25 cellular contexts compared by ENCODE assay signal in the genomic region with DNA sequence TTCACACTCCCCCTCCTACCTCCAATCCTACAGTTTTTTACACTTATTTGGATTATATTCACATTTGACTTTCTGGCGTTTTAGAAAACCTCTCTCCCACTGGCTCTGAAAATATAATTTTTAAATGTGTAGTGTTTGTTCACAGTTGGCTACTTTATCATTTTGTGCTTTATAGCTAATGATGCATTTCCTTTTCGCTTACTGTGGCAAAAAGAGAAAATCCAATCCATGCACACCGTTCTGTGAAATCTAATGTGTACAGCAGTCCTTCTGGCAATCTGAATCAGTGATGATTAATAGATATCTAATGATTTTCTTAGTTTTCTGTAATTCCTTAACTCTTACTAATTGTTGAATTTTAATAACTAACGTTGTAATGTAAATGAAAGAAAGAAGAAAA.
A peak's percentile ranks its signal among the peaks of the same experiment; 100 is the strongest.
DNase-seq lines count a peak whose midpoint lies in the region; ATAC-seq, FAIRE-seq and TF ChIP-seq lines count a peak whose summit lies in the region.
"Had no signal": no experiment of that assay in that cellular context is flagged by ENCODE, and none has a peak within 500 bp of the region (broad histone marks: within the 10 kb centered on the region; RNA-seq: fewer than 3 reads in every experiment).

No MANE protein-coding gene starts in this region.

- POLR2A ChIA-PET in HepG2 (lab: Yijun Ruan, JAX) = no interaction called here

- no peak overlapping the region for H3K9ac ChIP-seq in HepG2 (ENCODE audit: insufficient read depth, low read depth, low read length)
- no peak overlapping the region for H3K9ac ChIP-seq in SK-N-MC (ENCODE audit: insufficient read length)
- H3K9ac ChIP-seq in Karpas-422 (ENCODE audit: low read length) = no peak overlapping the region
- H3K9ac ChIP-seq: BLaER1 had no signal

- WGBS in HepG2 (ENCODE audit: low lambda C conversion rate) = 3% methylated on average over 4 of the region's 4 CpGs
- WGBS in right lobe of liver (ENCODE audit: insufficient coverage, low coverage, low lambda C conversion rate, missing lambda C conversion rate) = 50% methylated on average over 4 of the region's 4 CpGs

- H3K27ac ChIP-seq in HepG2 (ENCODE audit: extremely low read length, insufficient read depth, low read length) (no peak overlapping the region), right lobe of liver (no peak overlapping the region), SK-N-MC (peak overlapping the region; percentile 73; the same call in 1 of the 2 replicates), substantia nigra (ENCODE audit: low read depth, low read length, poor library complexity, severe bottlenecking) (no peak overlapping the region), Karpas-422 (ENCODE audit: low read length) (no peak overlapping the region)
- H3K27ac ChIP-seq: BLaER1 had no signal

- TF ChIP-seq POLR2A in HepG2 (IDR thresholded peaks at IDR 0.05; ENCODE audit: insufficient read depth in 1 of 2, low read depth in 2 of 2, low read length in 2 of 2) (no peak), right lobe of liver (IDR thresholded peaks at IDR 0.05) (no peak)

- in situ Hi-C loops in HepG2 (cut with HindIII; ENCODE audit: extremely low pct_ligation_motif_present, low pct_unique_long_range_greater_than_20kb) = no loop called here

- no peaks in the 10 kb centered on the region for H3K9me2 ChIP-seq in Karpas-422 (replicated peaks; ENCODE audit: insufficient read depth, low read length)

- H3K9me3 ChIP-seq in HepG2 (ENCODE audit: low read length) (no peaks in the 10 kb centered on the region), right lobe of liver (no peaks in the 10 kb centered on the region), SK-N-MC (ENCODE audit: low read depth, low read length) (no peaks in the 10 kb centered on the region), Karpas-422 (ENCODE audit: low read length) (peaks cover 15% of the 10 kb centered on the region)
- H3K9me3 ChIP-seq: BE2C, BLaER1 had no signal

- BruUV-seq in HepG2 (replicated peaks; lab: Mats Ljungman, UMichigan) = no TSS peak

- no peaks in the 10 kb centered on the region for H3K27me3 ChIP-seq in HepG2 (ENCODE audit: control insufficient read depth in 1 of 2, insufficient read depth in 2 of 2, low read length in 2 of 2)
- no peaks in the 10 kb centered on the region for H3K27me3 ChIP-seq in right lobe of liver
- no peaks in the 10 kb centered on the region for H3K27me3 ChIP-seq in Karpas-422 (ENCODE audit: low read length)
- H3K27me3 ChIP-seq: BE2C, BLaER1 had no signal

- TF ChIP-seq RAD21 in HepG2 (CRISPR knock-in tag; IDR thresholded peaks at IDR 0.05) = no peak

- intact Hi-C loops in HepG2 (cut with micrococcal nuclease; ENCODE audit: unreplicated experiment) = no loop called here
- intact Hi-C loops in right lobe of liver (cut with DNase I) = no loop called here

- CTCF ChIA-PET in HepG2 (lab: Yijun Ruan, JAX; ENCODE audit: low intra/inter-chr PET ratio, low total read pairs) = no interaction called here

- no peaks in the 10 kb centered on the region for H3K4me1 ChIP-seq in HepG2 (ENCODE audit: insufficient read depth, low read length)
- no peaks in the 10 kb centered on the region for H3K4me1 ChIP-seq in right lobe of liver
- no peaks in the 10 kb centered on the region for H3K4me1 ChIP-seq in Karpas-422 (ENCODE audit: low read length)
- H3K4me1 ChIP-seq: BE2C, BLaER1 had no signal

- no peak overlapping the region for H3K4me2 ChIP-seq in HepG2 (ENCODE audit: low read depth, low read length)
- no peak overlapping the region for H3K4me2 ChIP-seq in Karpas-422 (ENCODE audit: low read depth, low read length, poor library complexity, severe bottlenecking)
- H3K4me2 ChIP-seq: BLaER1 had no signal

- H3K4me3 ChIP-seq in HepG2 (replicated peaks in 1 of 3; ENCODE audit: insufficient read depth in 1 of 3, low read depth in 2 of 3, low read length in 3 of 3) (no peak overlapping the region), right lobe of liver (no peak overlapping the region), SK-N-MC (peak overlapping the region; percentile 33), Karpas-422 (ENCODE audit: low read length) (no peak overlapping the region)
- H3K4me3 ChIP-seq: BLaER1, GM12878 had no signal

- TF ChIP-seq CTCF in HepG2 (CRISPR knock-in tag; IDR thresholded peaks at IDR 0.05) (no peak), right lobe of liver (IDR thresholded peaks at IDR 0.05) (no peak)

- H4K20me1 ChIP-seq in HepG2 (ENCODE audit: insufficient read depth, low read length) (no peaks in the 10 kb centered on the region), Karpas-422 (ENCODE audit: insufficient read depth, low read depth, low read length) (no peaks in the 10 kb centered on the region)
- H4K20me1 ChIP-seq: BLaER1 had no signal

- FAIRE-seq in HepG2 (lab: Jason Lieb, UNC) = no peak
- FAIRE-seq: A204.1, GM12878, GM12892, GM18507 had no signal

- H3K79me2 ChIP-seq in HepG2 (ENCODE audit: insufficient read depth, low read length) (no peaks in the 10 kb centered on the region), Karpas-422 (ENCODE audit: low read length) (no peaks in the 10 kb centered on the region)

- no peaks in the 10 kb centered on the region for H3K36me3 ChIP-seq in HepG2 (replicated peaks in 1 of 2; ENCODE audit: control insufficient read depth in 1 of 2, insufficient read depth in 2 of 2, low read length in 2 of 2)
- H3K36me3 ChIP-seq in right lobe of liver = no peaks in the 10 kb centered on the region
- H3K36me3 ChIP-seq in SK-N-MC (ENCODE audit: insufficient read depth, low read length) = no peaks in the 10 kb centered on the region
- H3K36me3 ChIP-seq in Karpas-422 (ENCODE audit: insufficient read depth, low read length) = no peaks in the 10 kb centered on the region
- H3K36me3 ChIP-seq: BE2C, BLaER1 had no signal

- DNase-seq in HepG2 (ENCODE audit: low spot score) (no peak), right lobe of liver (no peak), SK-N-MC (ENCODE audit: low read depth, low spot score) (peak; percentile 0), substantia nigra (lab: John Stamatoyannopoulos, UW) (no peak), Karpas-422 (no peak)
- DNase-seq: 8988T; ACHN; BE2C; C1 segment of cervical spinal cord; CD4-positive, alpha-beta memory T cell; CD4-positive, CD25-positive, alpha-beta regulatory T cell; CD8-positive, alpha-beta memory T cell; COR-L47; DMS 273 treated with DMSO at 0.1 percent for 48 hours; DMS153; DMS53; DMS79; DND-41; EL; GDM1 had no signal

- ATAC-seq in HepG2 = no peak
- no peak for ATAC-seq in right lobe of liver
- ATAC-seq: GM12878 had no signal

- no peak for TF ChIP-seq EP300 in HepG2 (IDR thresholded peaks at IDR 0.05; ENCODE audit: low read depth in 2 of 2, low read length in 2 of 2)
- TF ChIP-seq EP300 in HepG2 (CRISPR knock-in tag; IDR thresholded peaks at IDR 0.05; ENCODE audit: borderline replicate concordance) = no peak

- H2AFZ ChIP-seq in HepG2 (ENCODE audit: low read length) = no peak overlapping the region
- H2AFZ ChIP-seq in Karpas-422 (ENCODE audit: low read length) = no peak overlapping the region

TF ChIP-seq in HepG2, 621 proteins besides CTCF, POLR2A, EP300 and RAD21:
- TF ChIP-seq ZMYM4 (CRISPR knock-in tag; IDR thresholded peaks at IDR 0.05) = no peak
- TF ChIP-seq NKX3-1 (CRISPR knock-in tag; IDR thresholded peaks at IDR 0.05) = no peak
- TF ChIP-seq MAFK (conservative IDR thresholded peaks at IDR 0.05 in 1 of 2, IDR thresholded peaks at IDR 0.05 in 1 of 2; ENCODE audit: low read length in 2 of 2) = peak in 1 of 2 experiments; percentile 57; a peak in 2 of 4 replicates
- peak; percentile 51 for TF ChIP-seq MAFF (IDR thresholded peaks at IDR 0.05; ENCODE audit: low read depth, low read length)
- no peak for TF ChIP-seq ZNF382 (CRISPR knock-in tag; IDR thresholded peaks at IDR 0.05; ENCODE audit: borderline replicate concordance)
